In the genomic region with DNA sequence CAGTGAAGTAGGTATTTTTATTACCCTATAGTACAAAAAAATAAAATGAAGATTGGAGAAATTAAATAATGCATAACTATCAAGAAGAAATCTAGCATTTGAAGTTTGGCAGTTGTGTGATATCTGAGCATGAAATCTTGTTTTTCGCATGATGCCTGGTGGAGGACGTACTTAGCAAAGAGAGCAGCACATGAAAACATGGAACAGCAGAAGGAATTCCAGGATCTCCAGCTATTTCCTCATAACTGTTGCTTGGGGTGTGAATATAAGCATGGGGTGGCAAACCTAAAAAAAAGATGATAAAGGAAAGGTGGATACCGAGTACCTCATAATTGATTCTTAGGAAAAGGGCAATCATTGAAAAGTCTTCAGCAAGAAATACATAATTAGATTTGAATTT, we compare ENCODE assay signal across 6 cellular contexts.
"Had no signal": no experiment of that assay in that cellular context is flagged by ENCODE, and none has a peak within 500 bp of the region (broad histone marks: within the 10 kb centered on the region; RNA-seq: fewer than 3 reads in every experiment).

No MANE protein-coding gene starts in this region.

- H3K27ac ChIP-seq: KMS-11 had no signal

- H2AFZ ChIP-seq: GM23338 had no signal

- ATAC-seq: GM23338 had no signal

- H3K4me3 Mint-ChIP-seq: GM23338, H9, IgD-negative memory B cell had no signal

- H3K36me3 Mint-ChIP-seq: IgD-negative memory B cell had no signal

- H3K27ac Mint-ChIP-seq: GM23338, H9, IgD-negative memory B cell had no signal

- H3K4me1 Mint-ChIP-seq: IgD-negative memory B cell had no signal

- H3K4me3 ChIP-seq: GM23338 had no signal

- H3K9me3 Mint-ChIP-seq: IgD-negative memory B cell had no signal

- DNase-seq: H9, HCEC 1CT, KBM-7 had no signal

- H3K9ac ChIP-seq: KMS-11 had no signal

- H3K4me2 ChIP-seq: GM23338, KMS-11 had no signal
